In genomic region chr1:22414244-22414751, GRCh38 we compare ENCODE assay signal across 1 cellular context.
A peak's percentile ranks its signal among the peaks of the same experiment; 100 is the strongest.
TF ChIP-seq lines count a peak whose summit lies in the region.

No MANE protein-coding gene starts in this region.

TF ChIP-seq in HepG2, 621 proteins besides CTCF, POLR2A, EP300 and RAD21 (continued from another document):
- no peak for TF ChIP-seq DMAP1 (CRISPR knock-in tag; IDR thresholded peaks at IDR 0.05)
- TF ChIP-seq CENPT (CRISPR knock-in tag; IDR thresholded peaks at IDR 0.05; ENCODE audit: low read depth): no peak
- peak; percentile 27; the same call in 1 of the 2 replicates for TF ChIP-seq RFX5 (IDR thresholded peaks at IDR 0.05; ENCODE audit: low read depth, low read length)
- no peak for TF ChIP-seq ZIK1 (CRISPR knock-in tag; IDR thresholded peaks at IDR 0.05; ENCODE audit: borderline replicate concordance, low read depth)
- TF ChIP-seq TERF1 (CRISPR knock-in tag; IDR thresholded peaks at IDR 0.05): no peak
- TF ChIP-seq FLYWCH1 (CRISPR knock-in tag; IDR thresholded peaks at IDR 0.05): no peak
- TF ChIP-seq ZNF576 (CRISPR knock-in tag; IDR thresholded peaks at IDR 0.05): no peak
- TF ChIP-seq SNAPC2 (CRISPR knock-in tag; IDR thresholded peaks at IDR 0.05): no peak
- TF ChIP-seq KAT2B (IDR thresholded peaks at IDR 0.05; ENCODE audit: borderline replicate concordance, low read depth, low read length): no peak
- TF ChIP-seq MIXL1 (CRISPR knock-in tag; IDR thresholded peaks at IDR 0.05): 0 out of 2 replicates have a peak, but pooled peaks have one; percentile 49
- no peak for TF ChIP-seq ZC3H13 (CRISPR knock-in tag; IDR thresholded peaks at IDR 0.05)
- TF ChIP-seq ZNF460 (CRISPR knock-in tag; IDR thresholded peaks at IDR 0.05; ENCODE audit: borderline replicate concordance): no peak
- no peak for TF ChIP-seq KAT7 (CRISPR knock-in tag; IDR thresholded peaks at IDR 0.05; ENCODE audit: borderline replicate concordance)
- TF ChIP-seq ZNF816 (CRISPR knock-in tag; IDR thresholded peaks at IDR 0.05; ENCODE audit: borderline replicate concordance): peak; percentile 62; the same call in 1 of the 2 replicates
- no peak for TF ChIP-seq ELF1 (CRISPR knock-in tag; IDR thresholded peaks at IDR 0.05)
- no peak for TF ChIP-seq NFIB (CRISPR knock-in tag; IDR thresholded peaks at IDR 0.05; ENCODE audit: borderline replicate concordance)
- no peak for TF ChIP-seq TEF (CRISPR knock-in tag; IDR thresholded peaks at IDR 0.05)
- TF ChIP-seq GATAD2A (CRISPR knock-in tag; IDR thresholded peaks at IDR 0.05): peak; percentile 85
- TF ChIP-seq LRRFIP1 (CRISPR knock-in tag; conservative IDR thresholded peaks at IDR 0.05): no peak
- TF ChIP-seq HINFP (CRISPR knock-in tag; IDR thresholded peaks at IDR 0.05; ENCODE audit: low read depth): no peak
- TF ChIP-seq MED8 (CRISPR knock-in tag; IDR thresholded peaks at IDR 0.05; ENCODE audit: insufficient replicate concordance): no peak
- peak; percentile 92 for TF ChIP-seq FOSL2 (CRISPR knock-in tag; IDR thresholded peaks at IDR 0.05)
- TF ChIP-seq XBP1 (CRISPR knock-in tag; IDR thresholded peaks at IDR 0.05): no peak
- TF ChIP-seq SRY (CRISPR knock-in tag; IDR thresholded peaks at IDR 0.05): no peak
- TF ChIP-seq PRPF4 (IDR thresholded peaks at IDR 0.05; ENCODE audit: low read depth, low read length, poor library complexity, severe bottlenecking): no peak
- TF ChIP-seq ZNF691 (CRISPR knock-in tag; IDR thresholded peaks at IDR 0.05; ENCODE audit: borderline replicate concordance, low read depth): no peak
